8 cellular contexts compared by ENCODE assay signal in the genomic region with DNA sequence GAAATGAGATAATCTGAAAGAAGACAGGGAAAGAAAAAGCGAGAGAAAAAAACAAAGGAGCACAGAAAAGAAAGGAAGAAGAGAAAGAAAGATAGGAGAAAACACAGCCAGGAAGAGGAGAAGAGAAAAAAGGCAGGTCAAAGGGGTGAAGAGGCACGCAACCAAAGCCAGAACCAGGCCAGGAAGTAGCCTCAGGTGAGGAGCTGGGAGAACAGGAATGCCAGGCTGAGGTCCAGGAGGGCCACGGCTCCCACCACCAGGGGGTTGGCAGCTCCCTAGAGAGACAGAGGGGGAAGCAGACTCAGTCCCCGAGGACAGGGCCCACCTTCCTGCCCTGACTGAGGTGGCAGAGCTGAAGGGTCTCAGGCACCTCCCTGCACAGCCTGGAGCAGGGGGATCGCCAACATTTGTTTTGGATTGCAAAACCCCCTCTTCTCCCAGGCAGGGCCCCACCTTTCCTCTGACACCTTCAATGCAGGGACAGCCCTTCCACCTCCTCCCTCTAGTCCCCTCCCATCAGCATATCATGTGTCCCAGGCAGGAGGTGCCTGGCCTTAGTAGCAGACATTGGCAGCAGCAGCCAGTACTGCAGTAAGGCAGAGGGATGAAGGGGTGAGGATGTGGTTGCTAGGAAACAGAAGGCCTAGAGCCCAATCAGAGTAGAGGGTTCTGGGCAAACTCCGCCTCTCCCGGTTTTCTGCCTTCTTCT. TPM values are rescaled to one million over a fixed set of nuclear protein-coding genes. Genes with fewer than 3 reads are reported as not detected.
A peak's percentile ranks its signal among the peaks of the same experiment; 100 is the strongest.
DNase-seq lines count a peak whose midpoint lies in the region; ATAC-seq, FAIRE-seq and TF ChIP-seq lines count a peak whose summit lies in the region.

No MANE protein-coding gene starts in this region.

- 75% methylated on average over 7 of the region's 7 CpGs for WGBS in A549 (ENCODE audit: missing lambda C conversion rate)
- WGBS in GM23248 (ENCODE audit: low coverage in 1 of 2, low lambda C conversion rate in 2 of 2, missing lambda C conversion rate in 2 of 2), 2 experiments: 25 to 36% methylated on average over 7 of the region's 7 CpGs

- H3K4me1 ChIP-seq in A549: peaks cover 20% of the 10 kb centered on the region
- H3K4me1 ChIP-seq in GM23248 (ENCODE audit: insufficient read depth): no peaks in the 10 kb centered on the region

- TF ChIP-seq CTCF in A549 (IDR thresholded peaks at IDR 0.05): no peak
- TF ChIP-seq CTCF in RWPE1 (conservative IDR thresholded peaks at IDR 0.05; ENCODE audit: low read depth): no peak

- H4K20me1 ChIP-seq in GM23248 (ENCODE audit: insufficient read depth): no peaks in the 10 kb centered on the region

- in situ Hi-C loops in GM23248 (cut with MboI): no loop called here

- TF ChIP-seq POLR2A in A549 (IDR thresholded peaks at IDR 0.05; ENCODE audit: low read length): no peak

- no peak for FAIRE-seq in A549 (lab: Jason Lieb, UNC)

- no peak overlapping the region for H3K4me2 ChIP-seq in A549
- H3K4me2 ChIP-seq in GM23248 (ENCODE audit: unreplicated experiment): no peak overlapping the region

- H3K36me3 ChIP-seq in GM23248 (ENCODE audit: low read depth): no peaks in the 10 kb centered on the region

- TF ChIP-seq EP300 in A549 (IDR thresholded peaks at IDR 0.05): no peak

- POLR2A ChIA-PET in A549 (lab: Yijun Ruan, JAX): no interaction called here
- POLR2A ChIA-PET in RWPE1 (lab: Yijun Ruan, JAX; ENCODE audit: low non-redundant PET): no interaction called here

- no peaks in the 10 kb centered on the region for H3K9me2 ChIP-seq in GM23248 (ENCODE audit: insufficient read depth)

- H3K9me3 ChIP-seq in A549: no peaks in the 10 kb centered on the region
- H3K9me3 ChIP-seq in GM23248 (ENCODE audit: low read depth): no peaks in the 10 kb centered on the region

- ATAC-seq in A549 (peak; percentile 15; a peak in 5 of 6 replicates), GM19397 (IDR thresholded peaks at IDR 0.05; ENCODE audit: unreplicated experiment) (no peak), HG02852 (IDR thresholded peaks at IDR 0.05; ENCODE audit: unreplicated experiment) (no peak)

- no peak overlapping the region for H3K4me3 ChIP-seq in A549
- no peak overlapping the region for H3K4me3 ChIP-seq in GM23248

- no peaks in the 10 kb centered on the region for H3F3A ChIP-seq in GM23248 (ENCODE audit: insufficient read depth)

- CTCF ChIA-PET in A549 (lab: Yijun Ruan, JAX) (interaction anchor here (0.6 to 19.0 kb wide), 5 partner anchors 9 to 368 kb away, joined by 3 to 553 read pairs (median 4); a partner anchor contains a TSS), RWPE1 (lab: Yijun Ruan, JAX) (interaction anchor here (1.1 to 1.2 kb wide), 2 partner anchors 10 to 91 kb away, joined by 3 to 4 read pairs; no protein-coding TSS in a partner anchor)

- TF ChIP-seq RAD21 in A549 (conservative IDR thresholded peaks at IDR 0.05 in 1 of 2, IDR thresholded peaks at IDR 0.05 in 1 of 2): no peak

- H3K27me3 ChIP-seq in GM23248 (replicated peaks; ENCODE audit: insufficient read depth): peaks cover 10% of the 10 kb centered on the region

- no peak overlapping the region for H3K9ac ChIP-seq in GM23248

- DNase-seq in A549 (ENCODE audit: low read depth in 1 of 2, low spot score in 1 of 2): peak in 1 of 2 experiments; percentile 52
- DNase-seq in GM23248: peak; percentile 26
- no peak for DNase-seq in RWPE1 (ENCODE audit: low spot score)
- DNase-seq in head of caudate nucleus: peak in 41 of 42 donors; percentile 52 to 96 (median 82)
- DNase-seq in T-helper 9 cell: no peak
- DNase-seq in stimulated activated CD4-positive, alpha-beta T cell treated with anti-CD3 and anti-CD28 coated beads, Interleukin-15, amount 100 ng/mL, for 24 hours: no peak

- intact Hi-C loops in head of caudate nucleus (cut with DNase I): no loop called here

- H3K27ac ChIP-seq in A549 (peak overlapping the region in 1 of 2 experiments; percentile 53; a peak in 2 of 6 replicates), GM23248 (no peak overlapping the region), RWPE1 (peak overlapping the region; percentile 52)

- H2AFZ ChIP-seq in GM23248: no peak overlapping the region

- H3K79me2 ChIP-seq in GM23248 (ENCODE audit: insufficient read depth): no peaks in the 10 kb centered on the region

TF ChIP-seq in A549, 52 proteins besides CTCF, POLR2A, EP300 and RAD21:
- TF ChIP-seq, protein P1, sequence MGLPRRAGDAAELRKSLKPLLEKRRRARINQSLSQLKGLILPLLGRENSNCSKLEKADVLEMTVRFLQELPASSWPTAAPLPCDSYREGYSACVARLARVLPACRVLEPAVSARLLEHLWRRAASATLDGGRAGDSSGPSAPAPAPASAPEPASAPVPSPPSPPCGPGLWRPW (IDR thresholded peaks at IDR 0.05): no peak
TF ChIP-seq in A549: peak in this region for 0.

RNA-seq across cellular contexts. Expression of a gene that starts 2.0 kb away (rescaled TPM):
- polyA plus RNA-seq in A549 (2011; rRNA removed) (83.7 and 122 TPM in 2 replicates), A549 (2017; fragmentation: RNase III; extraction: RNeasy Plus Mini Kit Qiagen cat#74134 plus additional on column Dnase treatment) (60.3 to 83.9 TPM (median 80.6 TPM) in 3 replicates), GM23248 (2016; fragmentation: Nextera tagmentation; extraction: Ambion mirVana) (9.6 and 10.2 TPM in 2 replicates)
- 110 and 119 TPM in 2 replicates for polyA plus RNA-seq in A549 (2012; cell fraction: cytosol; rRNA removed)
- 819 and 947 TPM in 2 replicates for polyA plus RNA-seq in A549 (2012; cell fraction: nucleus; rRNA removed)
- polyA minus RNA-seq in A549 (2011; rRNA and poly(A)+ RNA removed): 151 and 171 TPM in 2 replicates
- 3.9 and 13.7 TPM in 2 replicates for total RNA-seq in GM23248 (2014; rRNA removed; shearing (Covaris generic))

RNA-seq across cellular contexts. Expression of a gene that starts 9.0 kb away (rescaled TPM):
- polyA plus RNA-seq in A549 (2011; rRNA removed): 0.03 and 0.05 TPM in 2 replicates
- 0.01 and 0.03 TPM in 2 replicates for polyA plus RNA-seq in A549 (2012; cell fraction: cytosol; rRNA removed)
- polyA plus RNA-seq in A549 (2012; cell fraction: nucleus; rRNA removed): 0.06 and 0.11 TPM in 2 replicates
- polyA plus RNA-seq in A549 (2017; fragmentation: RNase III; extraction: RNeasy Plus Mini Kit Qiagen cat#74134 plus additional on column Dnase treatment): 0.03 TPM in 1 of 3 replicates, not detected in the others
- 0.04 and 0.10 TPM in 2 replicates for polyA minus RNA-seq in A549 (2011; rRNA and poly(A)+ RNA removed)
- not detected in 2 replicates for total RNA-seq in GM23248 (2014; rRNA removed; shearing (Covaris generic))
- polyA plus RNA-seq in GM23248 (2016; fragmentation: Nextera tagmentation; extraction: Ambion mirVana): 0.05 TPM in 1 of 2 replicates, not detected in the other

RNA-seq across cellular contexts. Expression of a gene that starts 13.5 kb away (rescaled TPM):
- polyA plus RNA-seq in A549 (2011; rRNA removed) (8.1 and 15.3 TPM in 2 replicates), A549 (2017; fragmentation: RNase III; extraction: RNeasy Plus Mini Kit Qiagen cat#74134 plus additional on column Dnase treatment) (21.0 to 24.0 TPM (median 23.9 TPM) in 3 replicates), GM23248 (2016; fragmentation: Nextera tagmentation; extraction: Ambion mirVana) (9.3 and 10.0 TPM in 2 replicates)
- polyA plus RNA-seq in A549 (2012; cell fraction: cytosol; rRNA removed): 15.3 and 16.9 TPM in 2 replicates
- 20.6 and 26.5 TPM in 2 replicates for polyA plus RNA-seq in A549 (2012; cell fraction: nucleus; rRNA removed)
- polyA minus RNA-seq in A549 (2011; rRNA and poly(A)+ RNA removed): 12.2 and 12.5 TPM in 2 replicates
- total RNA-seq in GM23248 (2014; rRNA removed; shearing (Covaris generic)): 21.0 and 33.8 TPM in 2 replicates

RNA-seq across cellular contexts. Expression of a gene that starts 18.0 kb away (rescaled TPM):
- polyA plus RNA-seq in A549 (2011; rRNA removed) (0.34 and 0.66 TPM in 2 replicates), A549 (2017; fragmentation: RNase III; extraction: RNeasy Plus Mini Kit Qiagen cat#74134 plus additional on column Dnase treatment) (0.88 to 1.3 TPM (median 1.1 TPM) in 3 replicates), GM23248 (2016; fragmentation: Nextera tagmentation; extraction: Ambion mirVana) (0.14 and 0.49 TPM in 2 replicates)
- polyA plus RNA-seq in A549 (2012; cell fraction: cytosol; rRNA removed): 0.12 and 0.19 TPM in 2 replicates
- polyA plus RNA-seq in A549 (2012; cell fraction: nucleus; rRNA removed): 0.42 TPM in 2 replicates
- 0.79 and 1.5 TPM in 2 replicates for polyA minus RNA-seq in A549 (2011; rRNA and poly(A)+ RNA removed)
- total RNA-seq in GM23248 (2014; rRNA removed; shearing (Covaris generic)): under 0.01 TPM in 1 of 2 replicates, not detected in the other

Comparison
In these comparisons a context has a peak if more than half of its experiments do, and no peak if none do; other contexts are left out.
1. ATAC-seq: peak in A549 (2 of 2); none in GM19397 (single experiment) and HG02852 (single experiment).
2. DNase-seq: peak in GM23248 (single experiment) and head of caudate nucleus (41 of 42); none in RWPE1 (single experiment), T-helper 9 cell (single experiment) and stimulated activated CD4-positive, alpha-beta T cell treated with anti-CD3 and anti-CD28 coated beads, Interleukin-15, amount 100 ng/mL, for 24 hours (single experiment).